ENCODE assay signal across 27 cellular contexts in the genomic region with DNA sequence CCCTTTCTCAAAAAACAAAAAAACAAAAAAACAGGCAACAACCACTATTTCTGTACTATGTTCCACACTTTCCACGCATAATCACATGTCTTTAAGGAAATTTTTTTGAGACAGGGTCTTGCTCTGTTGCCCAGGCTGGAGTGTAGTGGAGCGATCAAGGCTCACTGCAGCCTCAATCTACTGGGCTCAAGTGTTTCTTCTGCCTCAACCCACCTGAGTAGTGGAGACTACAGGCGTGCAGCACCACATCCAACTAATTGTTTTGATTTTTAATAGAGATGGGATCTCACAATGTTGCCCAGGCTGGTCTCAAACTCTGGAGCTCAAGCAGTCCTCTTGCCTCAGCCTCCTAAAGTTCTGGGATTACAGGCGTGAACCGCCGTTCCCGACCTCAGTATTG. TPM values are rescaled to one million over a fixed set of nuclear protein-coding genes. Genes with fewer than 3 reads are reported as not detected.
DNase-seq lines count a peak whose midpoint lies in the region; ATAC-seq, FAIRE-seq and TF ChIP-seq lines count a peak whose summit lies in the region.
"Had no signal": no experiment of that assay in that cellular context is flagged by ENCODE, and none has a peak within 500 bp of the region (broad histone marks: within the 10 kb centered on the region; RNA-seq: fewer than 3 reads in every experiment).

No MANE protein-coding gene starts in this region.

- no peaks in the 10 kb centered on the region for H3K4me1 ChIP-seq in HepG2 (ENCODE audit: insufficient read depth, low read length)
- no peaks in the 10 kb centered on the region for H3K4me1 ChIP-seq in right lobe of liver
- H3K4me1 ChIP-seq in IMR-90 (ENCODE audit: control insufficient read depth, insufficient read depth, low read length), result no peaks in the 10 kb centered on the region
- H3K4me1 ChIP-seq in K562 (replicated peaks in 1 of 2; ENCODE audit: control insufficient read depth in 2 of 2, insufficient read depth in 2 of 2, low read length in 2 of 2), result peaks cover 0 to 2% of the 10 kb centered on the region in 2 experiments; a peak in 1 of 5 replicates
- H3K4me1 ChIP-seq: BE2C had no signal

- intact Hi-C loops in HepG2 (cut with micrococcal nuclease; ENCODE audit: unreplicated experiment), result no loop called here
- intact Hi-C loops in right lobe of liver (cut with DNase I), result no loop called here
- intact Hi-C loops in IMR-90 (cut with micrococcal nuclease), result no loop called here
- intact Hi-C loops in K562 (cut with micrococcal nuclease), result no loop called here

- no peak overlapping the region for H3K4me3 ChIP-seq in HepG2 (replicated peaks in 1 of 3; ENCODE audit: insufficient read depth in 1 of 3, low read depth in 2 of 3, low read length in 3 of 3)
- H3K4me3 ChIP-seq in right lobe of liver, result no peak overlapping the region
- H3K4me3 ChIP-seq in IMR-90 (ENCODE audit: insufficient read depth, low read depth, low read length), result no peak overlapping the region
- H3K4me3 ChIP-seq in K562, result no peak overlapping the region
- H3K4me3 ChIP-seq: BLaER1, GM12878 had no signal

- no peak overlapping the region for H3K56ac ChIP-seq in IMR-90 (ENCODE audit: extremely low read depth, insufficient read depth, low read length)

- H3K4ac ChIP-seq in IMR-90 (ENCODE audit: low read depth, low read length), result no peak overlapping the region

- CTCF ChIA-PET in HepG2 (lab: Yijun Ruan, JAX; ENCODE audit: low intra/inter-chr PET ratio, low total read pairs), result no interaction called here
- CTCF ChIA-PET in IMR-90 (lab: Yijun Ruan, JAX), result interaction anchor here (0.6 kb wide), 1 partner anchor 13 kb away, joined by 4 read pairs; no protein-coding TSS in a partner anchor
- CTCF ChIA-PET in K562 (lab: Yijun Ruan, JAX; ENCODE audit: low intra/inter-chr PET ratio), result no interaction called here

- 0 out of 5 replicates have a peak, but pooled peaks cover 0 to 2% of the 10 kb centered on the region in 2 experiments for H3K27me3 ChIP-seq in HepG2 (ENCODE audit: control insufficient read depth in 1 of 2, insufficient read depth in 2 of 2, low read length in 2 of 2)
- H3K27me3 ChIP-seq in right lobe of liver, result no peaks in the 10 kb centered on the region
- H3K27me3 ChIP-seq in IMR-90 (ENCODE audit: control insufficient read depth, insufficient read depth, low read length), result no peaks in the 10 kb centered on the region
- H3K27me3 ChIP-seq in K562 (ENCODE audit: control insufficient read depth in 2 of 2, insufficient read depth in 2 of 2, low read length in 2 of 2), result no peaks in the 10 kb centered on the region
- H3K27me3 ChIP-seq: BE2C, BLaER1 had no signal

- H2AFZ ChIP-seq in HepG2 (ENCODE audit: low read length), result no peak overlapping the region
- H2AFZ ChIP-seq in IMR-90 (replicated peaks; ENCODE audit: low read length, poor library complexity), result no peak overlapping the region
- no peak overlapping the region for H2AFZ ChIP-seq in K562 (ENCODE audit: low read depth, low read length)

- ATAC-seq in HepG2, result no peak
- ATAC-seq in right lobe of liver, result no peak
- ATAC-seq in IMR-90 (ENCODE audit: low read depth), result no peak
- no peak for ATAC-seq in K562
- no peak for ATAC-seq in GM18858 (IDR thresholded peaks at IDR 0.05; ENCODE audit: unreplicated experiment)
- no peak for ATAC-seq in GM19023 (IDR thresholded peaks at IDR 0.05; ENCODE audit: unreplicated experiment)
- ATAC-seq: GM12878 had no signal

- H3K79me2 ChIP-seq in HepG2 (ENCODE audit: insufficient read depth, low read length) (no peaks in the 10 kb centered on the region), K562 (ENCODE audit: control insufficient read depth, insufficient read depth, low read length) (no peaks in the 10 kb centered on the region)

- H3K9me3 ChIP-seq in HepG2 (ENCODE audit: low read length), result no peaks in the 10 kb centered on the region
- no peaks in the 10 kb centered on the region for H3K9me3 ChIP-seq in right lobe of liver
- no peaks in the 10 kb centered on the region for H3K9me3 ChIP-seq in IMR-90 (ENCODE audit: control insufficient read depth, insufficient read depth, low read length)
- H3K9me3 ChIP-seq in K562 (replicated peaks; ENCODE audit: control insufficient read depth, insufficient read depth, low read depth, low read length), result no peaks in the 10 kb centered on the region
- H3K9me3 ChIP-seq: BE2C, BLaER1 had no signal

- H3K14ac ChIP-seq in IMR-90 (replicated peaks; ENCODE audit: low read depth, low read length), result no peak overlapping the region

- H3K23ac ChIP-seq in IMR-90 (ENCODE audit: low read depth, low read length), result no peak overlapping the region

- H2BK5ac ChIP-seq in IMR-90 (ENCODE audit: low read depth, low read length, poor library complexity, severe bottlenecking), result no peak overlapping the region

- POLR2A ChIA-PET in HepG2 (lab: Yijun Ruan, JAX) (no interaction called here), IMR-90 (lab: Charles Lee; ENCODE audit: unreplicated experiment) (no interaction called here), K562 (lab: Yijun Ruan, JAX) (no interaction called here)

- DNase-seq in HepG2 (ENCODE audit: low spot score) (no peak), right lobe of liver (no peak), IMR-90 (no peak), K562 (ENCODE audit: extremely low read depth in 1 of 4, low spot score in 3 of 4) (no peak)
- DNase-seq in activated CD4-positive, alpha-beta T cell treated with anti-CD3 and anti-CD28 coated beads, Interleukin-2, amount 50 U/mL, for 48 hours, result no peak
- DNase-seq: 8988T; ACHN; BE2C; C1 segment of cervical spinal cord; CD4-positive, alpha-beta memory T cell; CD4-positive, CD25-positive, alpha-beta regulatory T cell; CD8-positive, alpha-beta memory T cell; COR-L47; DMS 273 treated with DMSO at 0.1 percent for 48 hours; DMS153; DMS53; DMS79; DND-41; EL; GDM1 had no signal

- no peak overlapping the region for H4K5ac ChIP-seq in IMR-90 (ENCODE audit: low read depth, low read length)

- in situ Hi-C loops in HepG2 (cut with HindIII; ENCODE audit: extremely low pct_ligation_motif_present, low pct_unique_long_range_greater_than_20kb), result no loop called here
- in situ Hi-C loops in IMR-90 (cut with MboI; ENCODE audit: low sequenced_read_pairs), result no loop called here
- in situ Hi-C loops in K562 (cut with MboI), result no loop called here

- peak overlapping the region; percentile 42 for H2AK9ac ChIP-seq in IMR-90 (replicated peaks; ENCODE audit: low read depth, low read length, poor library complexity)

- H2AK5ac ChIP-seq in IMR-90 (ENCODE audit: low read depth, low read length), result no peak overlapping the region

- H4K20me1 ChIP-seq in HepG2 (ENCODE audit: insufficient read depth, low read length) (no peaks in the 10 kb centered on the region), IMR-90 (ENCODE audit: insufficient read depth, low read length) (no peaks in the 10 kb centered on the region), K562 (replicated peaks; ENCODE audit: control insufficient read depth, insufficient read depth, low read length) (no peaks in the 10 kb centered on the region)
- H4K20me1 ChIP-seq: BLaER1 had no signal

- TF ChIP-seq EP300 in HepG2 (IDR thresholded peaks at IDR 0.05; ENCODE audit: low read depth in 2 of 2, low read length in 2 of 2) (no peak), HepG2 (CRISPR knock-in tag; IDR thresholded peaks at IDR 0.05; ENCODE audit: borderline replicate concordance) (no peak), K562 (IDR thresholded peaks at IDR 0.05; ENCODE audit: low read length) (no peak)

- no peak overlapping the region for H2BK120ac ChIP-seq in IMR-90 (ENCODE audit: low read depth, low read length)

- no peaks in the 10 kb centered on the region for H3K79me1 ChIP-seq in IMR-90 (ENCODE audit: low read depth in 1 of 2, low read length in 2 of 2)

- H3K9me1 ChIP-seq in IMR-90 (ENCODE audit: insufficient read depth, low read length) (no peaks in the 10 kb centered on the region), K562 (ENCODE audit: control insufficient read depth, insufficient read depth, low read length) (no peaks in the 10 kb centered on the region)

- H3K36me3 ChIP-seq in HepG2 (replicated peaks in 1 of 2; ENCODE audit: control insufficient read depth in 1 of 2, insufficient read depth in 2 of 2, low read length in 2 of 2) (no peaks in the 10 kb centered on the region), right lobe of liver (no peaks in the 10 kb centered on the region), IMR-90 (ENCODE audit: control insufficient read depth, insufficient read depth, low read length) (no peaks in the 10 kb centered on the region), K562 (ENCODE audit: control insufficient read depth, insufficient read depth, low read length) (no peaks in the 10 kb centered on the region)
- H3K36me3 ChIP-seq: BE2C, BLaER1 had no signal

- TF ChIP-seq POLR2A in HepG2 (IDR thresholded peaks at IDR 0.05; ENCODE audit: insufficient read depth in 1 of 2, low read depth in 2 of 2, low read length in 2 of 2) (no peak), right lobe of liver (IDR thresholded peaks at IDR 0.05) (no peak), IMR-90 (IDR thresholded peaks at IDR 0.05; ENCODE audit: low read depth, low read length) (no peak), K562 (conservative IDR thresholded peaks at IDR 0.05) (no peak)

- H3K4me2 ChIP-seq in HepG2 (ENCODE audit: low read depth, low read length) (no peak overlapping the region), IMR-90 (ENCODE audit: low read depth, low read length) (no peak overlapping the region), K562 (ENCODE audit: insufficient read depth, low read length) (no peak overlapping the region)
- H3K4me2 ChIP-seq: BLaER1 had no signal

- FAIRE-seq in HepG2 (lab: Jason Lieb, UNC) (no peak), K562 (lab: Jason Lieb, UNC) (no peak)
- FAIRE-seq: A204.1, GM12878, GM12892, GM18507 had no signal

- WGBS in HepG2 (ENCODE audit: low lambda C conversion rate), result 49% methylated on average over 7 of the region's 7 CpGs
- WGBS in right lobe of liver (ENCODE audit: insufficient coverage, low coverage, low lambda C conversion rate, missing lambda C conversion rate), result 93% methylated on average over 6 of the region's 7 CpGs
- no CpG with 5 or more reads among the region's 7 CpGs for WGBS in IMR-90 (ENCODE audit: extremely low coverage in 2 of 2, insufficient read length in 1 of 2), 2 experiments
- 59% methylated on average over 7 of the region's 7 CpGs for WGBS in K562 (ENCODE audit: insufficient coverage, low coverage, missing lambda C conversion rate)

- no peak overlapping the region for H4K91ac ChIP-seq in IMR-90 (ENCODE audit: insufficient read depth, low read depth, low read length)

- no peak overlapping the region for H3K27ac ChIP-seq in HepG2 (ENCODE audit: extremely low read length, insufficient read depth, low read length)
- H3K27ac ChIP-seq in right lobe of liver, result no peak overlapping the region
- no peak overlapping the region for H3K27ac ChIP-seq in IMR-90 (ENCODE audit: insufficient read depth, low read length)
- H3K27ac ChIP-seq in K562 (ENCODE audit: extremely low read depth, low read depth, low read length), result no peak overlapping the region
- H3K27ac ChIP-seq: BLaER1 had no signal

- H2BK15ac ChIP-seq in IMR-90 (ENCODE audit: low read depth, low read length), result no peak overlapping the region

- H2BK20ac ChIP-seq in IMR-90 (ENCODE audit: low read depth, low read length), result no peak overlapping the region

- dilution Hi-C loops in IMR-90 (cut with HindIII; ENCODE audit: low sequenced_read_pairs, unreplicated experiment), result no loop called here

- TF ChIP-seq CTCF in HepG2 (CRISPR knock-in tag; IDR thresholded peaks at IDR 0.05), result no peak
- no peak for TF ChIP-seq CTCF in right lobe of liver (IDR thresholded peaks at IDR 0.05)
- no peak for TF ChIP-seq CTCF in IMR-90 (conservative IDR thresholded peaks at IDR 0.05; ENCODE audit: low read depth, low read length)
- no peak for TF ChIP-seq CTCF in K562 (IDR thresholded peaks at IDR 0.05 in 2 of 3, conservative IDR thresholded peaks at IDR 0.05 in 1 of 3; ENCODE audit: insufficient read depth in 2 of 3, low read depth in 1 of 3, low read length in 3 of 3)

- no peak overlapping the region for H4K8ac ChIP-seq in IMR-90 (ENCODE audit: low read depth in 2 of 2, low read length in 2 of 2)

- BruUV-seq in HepG2 (replicated peaks; lab: Mats Ljungman, UMichigan) (no TSS peak), IMR-90 (replicated peaks; lab: Mats Ljungman, UMichigan) (no TSS peak), K562 (replicated peaks; lab: Mats Ljungman, UMichigan) (no TSS peak)

- no peak overlapping the region for H3K9ac ChIP-seq in HepG2 (ENCODE audit: insufficient read depth, low read depth, low read length)
- H3K9ac ChIP-seq in IMR-90 (ENCODE audit: low read depth, low read length), result no peak overlapping the region
- H3K9ac ChIP-seq in K562 (ENCODE audit: insufficient read depth in 1 of 2, low read depth in 2 of 2, low read length in 2 of 2), result no peak overlapping the region
- H3K9ac ChIP-seq: BLaER1 had no signal

- no peak for TF ChIP-seq RAD21 in HepG2 (CRISPR knock-in tag; IDR thresholded peaks at IDR 0.05)
- TF ChIP-seq RAD21 in IMR-90 (IDR thresholded peaks at IDR 0.05; ENCODE audit: low read length), result no peak
- no peak for TF ChIP-seq RAD21 in K562 (CRISPR knock-in tag; conservative IDR thresholded peaks at IDR 0.05 in 1 of 2, IDR thresholded peaks at IDR 0.05 in 1 of 2)

- H3K18ac ChIP-seq in IMR-90 (ENCODE audit: low read depth, low read length), result no peak overlapping the region

RNA-seq across cellular contexts. Expression of a gene that starts 52.6 kb away (rescaled TPM):
- total RNA-seq in HepG2 (2016; rRNA removed; fragmentation: Illumina TruSeq; extraction: Trizol) (43.5 and 73.1 TPM in 2 replicates), right lobe of liver (10 to 100 TPM; 25.8 to 35.1 (median 31.3) TPM), IMR-90 (2012; rRNA removed) (32.3 and 44.4 TPM in 2 replicates), K562 (2014; rRNA removed) (21.8 and 26.7 TPM in 2 replicates), K562 (2014; rRNA removed; fragmentation: Illumina TruSeq; extraction: Trizol) (37.8 TPM in 2 replicates), K562 (2015; rRNA removed; fragmentation: Illumina TruSeq; extraction: Trizol) (41.6 and 43.7 TPM in 2 replicates), K562 (2021) (42.1 and 52.1 TPM in 2 replicates)
- total RNA-seq in HepG2 (2016; cell fraction: cytosol; rRNA removed; fragmentation: Illumina TruSeq; extraction: Trizol; ENCODE audit: low read depth), result 43.8 and 50.6 TPM in 2 replicates
- total RNA-seq in HepG2 (2016; cell fraction: insoluble cytoplasmic fraction; rRNA removed; fragmentation: Illumina TruSeq; extraction: Trizol), result 44.3 and 67.7 TPM in 2 replicates
- 38.8 and 41.1 TPM in 2 replicates for total RNA-seq in HepG2 (2016; cell fraction: membrane; rRNA removed; fragmentation: Illumina TruSeq; extraction: Trizol)
- 88.3 and 95.6 TPM in 2 replicates for total RNA-seq in HepG2 (2016; cell fraction: nucleus; rRNA removed; fragmentation: Illumina TruSeq; extraction: Trizol)
- polyA plus RNA-seq in HepG2 (2011; rRNA removed) (52.9 and 66.1 TPM in 2 replicates), IMR-90 (2012; rRNA removed) (35.7 and 36.7 TPM in 2 replicates), K562 (2011; rRNA removed) (26.9 and 34.7 TPM in 2 replicates), K562 (2014; fragmentation: Illumina TruSeq; extraction: Trizol) (39.4 and 45.7 TPM in 2 replicates), K562 (2014; fragmentation: Nextera tagmentation; extraction: Ambion mirVana) (10 to 100 TPM; 12.5 to 25.3 TPM), K562 (2014; rRNA removed) (16.6 and 20.5 TPM in 2 replicates)
- polyA plus RNA-seq in HepG2 (2011; cell fraction: cytosol; rRNA removed), result 28.6 and 29.5 TPM in 2 replicates
- polyA plus RNA-seq in HepG2 (2011; cell fraction: nucleus; rRNA removed), result 80.0 and 94.4 TPM in 2 replicates
- polyA plus RNA-seq in HepG2 (2012), result 38.6 and 42.7 TPM in 2 replicates
- polyA plus RNA-seq in HepG2 (2016; cell fraction: cytosol; fragmentation: Illumina TruSeq; extraction: Trizol; ENCODE audit: low read depth), result 3.2 and 3.5 TPM in 2 replicates
- 59.3 and 75.0 TPM in 2 replicates for polyA plus RNA-seq in HepG2 (2016; cell fraction: insoluble cytoplasmic fraction; fragmentation: Illumina TruSeq; extraction: Trizol; ENCODE audit: low read depth)
- polyA plus RNA-seq in HepG2 (2016; cell fraction: membrane; fragmentation: Illumina TruSeq; extraction: Trizol; ENCODE audit: low read depth), result 7.4 and 10.9 TPM in 2 replicates
- 98.3 and 108 TPM in 2 replicates for polyA plus RNA-seq in HepG2 (2016; cell fraction: nucleus; fragmentation: Illumina TruSeq; extraction: Trizol; ENCODE audit: insufficient read depth, low read depth)
- 88.0 and 94.4 TPM in 2 replicates for polyA minus RNA-seq in HepG2 (2011; rRNA and poly(A)+ RNA removed; ENCODE audit: low replicate concordance)
- polyA minus RNA-seq in HepG2 (2011; cell fraction: cytosol; rRNA and poly(A)+ RNA removed), result 57.8 and 66.8 TPM in 2 replicates
- 144 and 152 TPM in 2 replicates for polyA minus RNA-seq in HepG2 (2011; cell fraction: nucleus; rRNA and poly(A)+ RNA removed)
- 9.4 and 16.5 TPM in 2 replicates for polyA plus RNA-seq in IMR-90 (2012; cell fraction: cytosol; rRNA removed)
- 43.4 and 66.0 TPM in 2 replicates for polyA plus RNA-seq in IMR-90 (2012; cell fraction: nucleus; rRNA removed; ENCODE audit: low replicate concordance)
- total RNA-seq in K562 (2011; cell fraction: chromatin; rRNA removed; ENCODE audit: low replicate concordance), result 100 and 315 TPM in 2 replicates
- 41.5 and 54.1 TPM in 2 replicates for total RNA-seq in K562 (2011; cell fraction: nucleolus; rRNA removed)
- 81.4 and 104 TPM in 2 replicates for total RNA-seq in K562 (2011; cell fraction: nucleoplasm; rRNA removed)
- polyA plus RNA-seq in K562 (2011; cell fraction: cytosol; rRNA removed), result 20.2 and 24.6 TPM in 2 replicates
- polyA plus RNA-seq in K562 (2011; cell fraction: nucleus; rRNA removed), result 46.2 and 52.3 TPM in 2 replicates
- polyA plus RNA-seq in K562 (2012), result 35.9 and 38.8 TPM in 2 replicates
- 112 and 118 TPM in 2 replicates for polyA minus RNA-seq in K562 (2011; rRNA and poly(A)+ RNA removed)
- polyA minus RNA-seq in K562 (2011; cell fraction: cytosol; rRNA and poly(A)+ RNA removed), result 36.4 and 37.0 TPM in 2 replicates
- 30.4 and 53.4 TPM in 2 replicates for polyA minus RNA-seq in K562 (2011; cell fraction: nucleus; rRNA and poly(A)+ RNA removed)

RNA-seq across cellular contexts. Expression of a gene that starts 54.9 kb away (rescaled TPM):
- total RNA-seq in HepG2 (2016; rRNA removed; fragmentation: Illumina TruSeq; extraction: Trizol), result 124 and 187 TPM in 2 replicates
- total RNA-seq in HepG2 (2016; cell fraction: cytosol; rRNA removed; fragmentation: Illumina TruSeq; extraction: Trizol; ENCODE audit: low read depth), result 13.5 and 17.7 TPM in 2 replicates
- total RNA-seq in HepG2 (2016; cell fraction: insoluble cytoplasmic fraction; rRNA removed; fragmentation: Illumina TruSeq; extraction: Trizol), result 119 and 181 TPM in 2 replicates
- total RNA-seq in HepG2 (2016; cell fraction: membrane; rRNA removed; fragmentation: Illumina TruSeq; extraction: Trizol), result 41.0 and 49.3 TPM in 2 replicates
- total RNA-seq in HepG2 (2016; cell fraction: nucleus; rRNA removed; fragmentation: Illumina TruSeq; extraction: Trizol), result 110 and 111 TPM in 2 replicates
- 33.5 and 45.8 TPM in 2 replicates for polyA plus RNA-seq in HepG2 (2011; rRNA removed)
- polyA plus RNA-seq in HepG2 (2011; cell fraction: cytosol; rRNA removed), result 14.8 and 21.3 TPM in 2 replicates
- polyA plus RNA-seq in HepG2 (2011; cell fraction: nucleus; rRNA removed), result 25.9 and 30.0 TPM in 2 replicates
- 44.1 and 58.2 TPM in 2 replicates for polyA plus RNA-seq in HepG2 (2012)
- 5.1 and 6.9 TPM in 2 replicates for polyA plus RNA-seq in HepG2 (2016; cell fraction: cytosol; fragmentation: Illumina TruSeq; extraction: Trizol; ENCODE audit: low read depth)
- polyA plus RNA-seq in HepG2 (2016; cell fraction: insoluble cytoplasmic fraction; fragmentation: Illumina TruSeq; extraction: Trizol; ENCODE audit: low read depth), result 140 and 158 TPM in 2 replicates
- polyA plus RNA-seq in HepG2 (2016; cell fraction: membrane; fragmentation: Illumina TruSeq; extraction: Trizol; ENCODE audit: low read depth), result 20.6 and 22.8 TPM in 2 replicates
- 143 and 159 TPM in 2 replicates for polyA plus RNA-seq in HepG2 (2016; cell fraction: nucleus; fragmentation: Illumina TruSeq; extraction: Trizol; ENCODE audit: insufficient read depth, low read depth)
- polyA minus RNA-seq in HepG2 (2011; rRNA and poly(A)+ RNA removed; ENCODE audit: low replicate concordance), result 28.1 and 48.6 TPM in 2 replicates
- 80.5 and 83.1 TPM in 2 replicates for polyA minus RNA-seq in HepG2 (2011; cell fraction: cytosol; rRNA and poly(A)+ RNA removed)
- polyA minus RNA-seq in HepG2 (2011; cell fraction: nucleus; rRNA and poly(A)+ RNA removed), result 134 and 139 TPM in 2 replicates
- total RNA-seq in right lobe of liver, result 10 to 100 TPM; 15.8 to 22.1 (median 19.5) TPM
- total RNA-seq in IMR-90 (2012; rRNA removed), result 58.3 and 78.6 TPM in 2 replicates
- polyA plus RNA-seq in IMR-90 (2012; rRNA removed), result 19.9 and 26.2 TPM in 2 replicates
- polyA plus RNA-seq in IMR-90 (2012; cell fraction: cytosol; rRNA removed), result 3.5 and 8.3 TPM in 2 replicates
- polyA plus RNA-seq in IMR-90 (2012; cell fraction: nucleus; rRNA removed; ENCODE audit: low replicate concordance), result 5.2 and 35.0 TPM in 2 replicates
- total RNA-seq in K562 (2011; cell fraction: chromatin; rRNA removed; ENCODE audit: low replicate concordance), result 110 and 219 TPM in 2 replicates
- 45.7 and 68.9 TPM in 2 replicates for total RNA-seq in K562 (2011; cell fraction: nucleolus; rRNA removed)
- 71.0 and 71.3 TPM in 2 replicates for total RNA-seq in K562 (2011; cell fraction: nucleoplasm; rRNA removed)
- total RNA-seq in K562 (2014; rRNA removed), result 61.1 and 67.6 TPM in 2 replicates
- 129 and 143 TPM in 2 replicates for total RNA-seq in K562 (2014; rRNA removed; fragmentation: Illumina TruSeq; extraction: Trizol)
- 113 and 129 TPM in 2 replicates for total RNA-seq in K562 (2015; rRNA removed; fragmentation: Illumina TruSeq; extraction: Trizol)
- total RNA-seq in K562 (2021), result 88.7 and 98.9 TPM in 2 replicates
- polyA plus RNA-seq in K562 (2011; rRNA removed), result 87.8 and 121 TPM in 2 replicates
- 21.3 and 32.5 TPM in 2 replicates for polyA plus RNA-seq in K562 (2011; cell fraction: cytosol; rRNA removed)
- 42.5 and 60.9 TPM in 2 replicates for polyA plus RNA-seq in K562 (2011; cell fraction: nucleus; rRNA removed)
- 46.1 and 72.4 TPM in 2 replicates for polyA plus RNA-seq in K562 (2012)
- polyA plus RNA-seq in K562 (2014; fragmentation: Illumina TruSeq; extraction: Trizol), result 87.1 and 107 TPM in 2 replicates
- polyA plus RNA-seq in K562 (2014; fragmentation: Nextera tagmentation; extraction: Ambion mirVana), result 100 to 1,000 TPM; 130 to 175 TPM
- 72.2 and 75.6 TPM in 2 replicates for polyA plus RNA-seq in K562 (2014; rRNA removed)
- polyA minus RNA-seq in K562 (2011; rRNA and poly(A)+ RNA removed), result 121 and 123 TPM in 2 replicates
- 129 and 148 TPM in 2 replicates for polyA minus RNA-seq in K562 (2011; cell fraction: cytosol; rRNA and poly(A)+ RNA removed)
- polyA minus RNA-seq in K562 (2011; cell fraction: nucleus; rRNA and poly(A)+ RNA removed), result 51.0 and 77.2 TPM in 2 replicates
